ENCODE assay signal across 1 cellular context in the genomic region with DNA sequence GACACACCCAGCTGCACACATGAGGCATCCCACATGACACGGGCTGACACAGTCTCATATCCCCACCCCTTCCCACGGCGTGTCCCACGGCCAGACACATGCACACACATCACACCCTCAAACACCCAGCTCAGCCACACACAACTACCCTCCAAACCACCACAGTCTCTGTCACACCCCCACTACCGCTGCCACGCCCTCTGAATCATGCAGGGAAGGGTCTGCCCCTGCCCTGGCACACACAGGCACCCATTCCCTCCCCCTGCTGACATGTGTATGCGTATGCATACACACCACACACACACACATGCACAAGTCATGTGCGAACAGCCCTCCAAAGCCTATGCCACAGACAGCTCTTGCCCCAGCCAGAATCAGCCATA.
TF ChIP-seq lines count a peak whose summit lies in the region.

No MANE protein-coding gene starts in this region.

TF ChIP-seq in IMR-90, 13 proteins besides CTCF, POLR2A, EP300 and RAD21:
- TF ChIP-seq CEBPB (IDR thresholded peaks at IDR 0.05; ENCODE audit: low read depth, low read length) = no peak
- no peak for TF ChIP-seq FOS (IDR thresholded peaks at IDR 0.05; ENCODE audit: low read depth, low read length)
- no peak for TF ChIP-seq RCOR1 (IDR thresholded peaks at IDR 0.05; ENCODE audit: insufficient replicate concordance, low read length)
- no peak for TF ChIP-seq NFE2L2 (IDR thresholded peaks at IDR 0.05; ENCODE audit: low read depth, low read length)
- TF ChIP-seq MAZ (IDR thresholded peaks at IDR 0.05; ENCODE audit: borderline replicate concordance, low read depth, low read length) = no peak
- no peak for TF ChIP-seq MAFK (IDR thresholded peaks at IDR 0.05; ENCODE audit: low read depth, low read length)
- TF ChIP-seq CHD1 (IDR thresholded peaks at IDR 0.05; ENCODE audit: low read depth, low read length) = no peak
- TF ChIP-seq MXI1 (IDR thresholded peaks at IDR 0.05; ENCODE audit: borderline replicate concordance, low read depth, low read length) = no peak
